Comparison of ENCODE assay signal across 8 cellular contexts in genomic region chr22:40179535-40179934, GRCh38.
A peak's percentile ranks its signal among the peaks of the same experiment; 100 is the strongest.
DNase-seq lines count a peak whose midpoint lies in the region.

No MANE protein-coding gene starts in this region.

- peaks cover 56% of the 10 kb centered on the region for H3K4me1 Mint-ChIP-seq in T-helper 1 cell treated with Interleukin-12 subunit alpha and Interleukin-12 subunit beta and Interleukin-4 antibody, amounts not matched to agents 30 μg/mL and 1 μg/mL, for 36 hours (ENCODE audit: low read depth)
- peaks cover 74% of the 10 kb centered on the region for H3K4me1 Mint-ChIP-seq in activated naive CD8-positive, alpha-beta T cell (ENCODE audit: low read depth)

- no peaks in the 10 kb centered on the region for H3K36me3 ChIP-seq in subcutaneous abdominal adipose tissue (ENCODE audit: control insufficient read depth in 5 of 5, insufficient read depth in 5 of 5, low read length in 5 of 5)

- peak overlapping the region; percentile 77 for H3K27ac ChIP-seq in subcutaneous abdominal adipose tissue (ENCODE audit: low read depth, low read length)

- H3K36me3 Mint-ChIP-seq in T-helper 1 cell treated with Interleukin-12 subunit alpha and Interleukin-12 subunit beta and Interleukin-4 antibody, amounts not matched to agents 30 μg/mL and 1 μg/mL, for 36 hours (ENCODE audit: low read depth): peaks cover 12% of the 10 kb centered on the region
- peaks cover 4% of the 10 kb centered on the region for H3K36me3 Mint-ChIP-seq in activated naive CD8-positive, alpha-beta T cell

- peak overlapping the region; percentile 35 to 89 (median 68) for H3K9ac ChIP-seq in subcutaneous abdominal adipose tissue (ENCODE audit: low read length in 5 of 5)

- H3K4me3 Mint-ChIP-seq in T-helper 1 cell treated with Interleukin-12 subunit alpha and Interleukin-12 subunit beta and Interleukin-4 antibody, amounts not matched to agents 30 μg/mL and 1 μg/mL, for 36 hours: peak overlapping the region; percentile 90
- H3K4me3 Mint-ChIP-seq in activated naive CD8-positive, alpha-beta T cell: peak overlapping the region; percentile 93

- peak overlapping the region in 4 of 5 donors; percentile 70 to 92 (median 74) for H3K4me3 ChIP-seq in subcutaneous abdominal adipose tissue (ENCODE audit: low read depth in 1 of 5, low read length in 5 of 5)

- DNase-seq in T-helper 1 cell: no peak
- peak; percentile 27 for DNase-seq in inferior parietal cortex (ENCODE audit: extremely low spot score)
- DNase-seq in SHP77 treated with DMSO at 0.1 percent for 48 hours (lab: John Stamatoyannopoulos, UW): no peak
- DNase-seq in NCI-H748 treated with DMSO at 0.1 percent for 48 hours (lab: John Stamatoyannopoulos, UW): no peak
- no peak for DNase-seq in NCI-H510A treated with DMSO at 0.1 percent for 48 hours (lab: John Stamatoyannopoulos, UW)

- H3K9me3 Mint-ChIP-seq in T-helper 1 cell treated with Interleukin-12 subunit alpha and Interleukin-12 subunit beta and Interleukin-4 antibody, amounts not matched to agents 30 μg/mL and 1 μg/mL, for 36 hours: no peaks in the 10 kb centered on the region
- H3K9me3 Mint-ChIP-seq in activated naive CD8-positive, alpha-beta T cell (ENCODE audit: low read depth): no peaks in the 10 kb centered on the region

- H3K9me3 ChIP-seq in subcutaneous abdominal adipose tissue (ENCODE audit: control insufficient read depth in 5 of 5, low read length in 5 of 5): no peaks in the 10 kb centered on the region

- peaks cover 7 to 79% (median 59%) of the 10 kb centered on the region in 5 donors for H3K4me1 ChIP-seq in subcutaneous abdominal adipose tissue (ENCODE audit: control insufficient read depth in 5 of 5, insufficient read depth in 5 of 5, low read length in 5 of 5)

- no peaks in the 10 kb centered on the region for H3K27me3 Mint-ChIP-seq in T-helper 1 cell treated with Interleukin-12 subunit alpha and Interleukin-12 subunit beta and Interleukin-4 antibody, amounts not matched to agents 30 μg/mL and 1 μg/mL, for 36 hours (ENCODE audit: low read depth)
- no peaks in the 10 kb centered on the region for H3K27me3 Mint-ChIP-seq in activated naive CD8-positive, alpha-beta T cell

- H3K27me3 ChIP-seq in subcutaneous abdominal adipose tissue (ENCODE audit: control insufficient read depth in 5 of 5, insufficient read depth in 4 of 5, low read length in 5 of 5): no peaks in the 10 kb centered on the region

- H3K27ac Mint-ChIP-seq in T-helper 1 cell treated with Interleukin-12 subunit alpha and Interleukin-12 subunit beta and Interleukin-4 antibody, amounts not matched to agents 30 μg/mL and 1 μg/mL, for 36 hours: peak overlapping the region; percentile 95
- peak overlapping the region; percentile 95 for H3K27ac Mint-ChIP-seq in activated naive CD8-positive, alpha-beta T cell
